Comparison of ENCODE assay signal across 20 cellular contexts in genomic region chr4:8082517-8083055, GRCh38.
"Had no signal": no experiment of that assay in that cellular context is flagged by ENCODE, and none has a peak within 500 bp of the region (broad histone marks: within the 10 kb centered on the region; RNA-seq: fewer than 3 reads in every experiment).

No MANE protein-coding gene starts in this region.

- H3K4me3 ChIP-seq: ascending aorta, heart left ventricle, lower lobe of right lung, tibial artery, uterus had no signal

- H3K36me3 ChIP-seq: ascending aorta, heart left ventricle, lower lobe of right lung, tibial artery, uterus had no signal

- H3K4me1 Mint-ChIP-seq: activated naive CD8-positive, alpha-beta T cell treated with anti-CD3 and anti-CD28 coated beads, Interleukin-2, amount 50 U/mL, for 24 hours; activated T-helper 17 cell treated with anti-CD3 and anti-CD28 coated beads, Interleukin-2, amount 50 U/mL, for 72 hours; immature natural killer cell; T-cell had no signal

- H3K9me3 ChIP-seq: ascending aorta, heart left ventricle, lower lobe of right lung, tibial artery, uterus had no signal

- H3K27ac Mint-ChIP-seq: activated naive CD4-positive, alpha-beta T cell treated with anti-CD3 and anti-CD28 coated beads for 36 hours; activated naive CD8-positive, alpha-beta T cell treated with anti-CD3 and anti-CD28 coated beads, Interleukin-2, amount 50 U/mL, for 24 hours; activated T-helper 17 cell treated with anti-CD3 and anti-CD28 coated beads, Interleukin-2, amount 50 U/mL, for 72 hours; immature natural killer cell; stimulated activated effector memory CD8-positive, alpha-beta T cell treated with anti-CD3 and anti-CD28 coated beads, Interleukin-12 subunit alpha, Interleukin-12 subunit beta, amount 100 ng/mL, for 72 hours; T-cell had no signal

- H3K36me3 Mint-ChIP-seq: immature natural killer cell; stimulated activated effector memory CD8-positive, alpha-beta T cell treated with anti-CD3 and anti-CD28 coated beads, Interleukin-12 subunit alpha, Interleukin-12 subunit beta, amount 100 ng/mL, for 72 hours; T-cell had no signal

- H3K27ac ChIP-seq: ascending aorta, heart left ventricle, lower lobe of right lung, tibial artery, uterus had no signal

- H3K4me1 ChIP-seq: ascending aorta, lower lobe of right lung, tibial artery, uterus had no signal

- H3K27me3 ChIP-seq: ascending aorta, heart left ventricle, tibial artery, uterus had no signal

- H3K9me3 Mint-ChIP-seq: activated naive CD4-positive, alpha-beta T cell treated with anti-CD3 and anti-CD28 coated beads for 36 hours; activated naive CD8-positive, alpha-beta T cell treated with anti-CD3 and anti-CD28 coated beads, Interleukin-2, amount 50 U/mL, for 24 hours; activated T-helper 17 cell treated with anti-CD3 and anti-CD28 coated beads, Interleukin-2, amount 50 U/mL, for 72 hours; immature natural killer cell; neural crest cell; stimulated activated effector memory CD8-positive, alpha-beta T cell treated with anti-CD3 and anti-CD28 coated beads, Interleukin-12 subunit alpha, Interleukin-12 subunit beta, amount 100 ng/mL, for 72 hours; T-cell had no signal

- ATAC-seq: activated naive CD8-positive, alpha-beta T cell treated with anti-CD3 and anti-CD28 coated beads, Interleukin-2, amount 50 U/mL, for 24 hours; activated T-helper 17 cell treated with anti-CD3 and anti-CD28 coated beads, Interleukin-2, amount 50 U/mL, for 72 hours; heart left ventricle; left cardiac atrium; lower lobe of right lung; stimulated activated effector memory CD8-positive, alpha-beta T cell treated with anti-CD3 and anti-CD28 coated beads, Interleukin-12 subunit alpha, Interleukin-12 subunit beta, amount 100 ng/mL, for 72 hours; T-cell had no signal

- H3K4me3 Mint-ChIP-seq: activated naive CD4-positive, alpha-beta T cell treated with anti-CD3 and anti-CD28 coated beads for 36 hours; activated naive CD8-positive, alpha-beta T cell treated with anti-CD3 and anti-CD28 coated beads, Interleukin-2, amount 50 U/mL, for 24 hours; activated T-helper 17 cell treated with anti-CD3 and anti-CD28 coated beads, Interleukin-2, amount 50 U/mL, for 72 hours; immature natural killer cell; neural crest cell; stimulated activated effector memory CD8-positive, alpha-beta T cell treated with anti-CD3 and anti-CD28 coated beads, Interleukin-12 subunit alpha, Interleukin-12 subunit beta, amount 100 ng/mL, for 72 hours; T-cell had no signal

- DNase-seq: activated CD4-positive, alpha-beta T cell treated with anti-CD3 and anti-CD28 coated beads for 1 hour; activated CD4-positive, alpha-beta T cell treated with anti-CD3 and anti-CD28 coated beads, Interleukin-2, amount 50 U/mL, for 48 hours; activated naive CD4-positive, alpha-beta T cell treated with anti-CD3 and anti-CD28 coated beads for 36 hours; activated naive CD8-positive, alpha-beta T cell treated with anti-CD3 and anti-CD28 coated beads, Interleukin-2, amount 50 U/mL, for 24 hours; cortex of kidney; effector memory CD4-positive, alpha-beta T cell; foreskin melanocyte; immature natural killer cell; left cardiac atrium; stimulated activated CD4-positive, alpha-beta T cell treated with anti-CD3 and anti-CD28 coated beads, Interleukin-12 subunit alpha, Interleukin-12 subunit beta, amount 100 ng/mL, for 4 hours; T-cell; T1000; tibial artery; uterus had no signal

- H3K27me3 Mint-ChIP-seq: activated naive CD8-positive, alpha-beta T cell treated with anti-CD3 and anti-CD28 coated beads, Interleukin-2, amount 50 U/mL, for 24 hours; activated T-helper 17 cell treated with anti-CD3 and anti-CD28 coated beads, Interleukin-2, amount 50 U/mL, for 72 hours; T-cell had no signal
